8 cellular contexts compared by ENCODE assay signal in genomic region chr9:101904845-101905244, GRCh38.
"Had no signal": no experiment of that assay in that cellular context is flagged by ENCODE, and none has a peak within 500 bp of the region (broad histone marks: within the 10 kb centered on the region; RNA-seq: fewer than 3 reads in every experiment).

No MANE protein-coding gene starts in this region.

- H3K4me3 ChIP-seq: GM12878 had no signal

- ATAC-seq: GM12878 had no signal

- DNase-seq: GDM1, GF-D8 had no signal

- FAIRE-seq: G401.6, GM12878, GM12891, GM12892, GM18507, GM19239 had no signal
